ENCODE assay signal across 7 cellular contexts in genomic region chr15:45041538-45041937, GRCh38. TPM values are rescaled to one million over a fixed set of nuclear protein-coding genes. Genes with fewer than 3 reads are reported as not detected.
A peak's percentile ranks its signal among the peaks of the same experiment; 100 is the strongest.
DNase-seq lines count a peak whose midpoint lies in the region; ATAC-seq and TF ChIP-seq lines count a peak whose summit lies in the region.
"Not testable (repeated sequence)": the region's sequence is repeated elsewhere in the genome, so short reads cannot be mapped to it uniquely, and the experiment has no call there.

No MANE protein-coding gene starts in this region.

- not testable (repeated sequence) for H3K36me3 ChIP-seq in Panc1 (ENCODE audit: control insufficient read depth, insufficient read depth, low read length); hepatocyte (replicated peaks; ENCODE audit: insufficient read depth, low read depth); testis (ENCODE audit: low read depth, missing control alignments)

- H3K9me2 ChIP-seq in hepatocyte (replicated peaks; ENCODE audit: insufficient read depth), result not testable (repeated sequence)

- H3K79me2 ChIP-seq in hepatocyte, result not testable (repeated sequence)

- H3K4me2 ChIP-seq in hepatocyte, result not testable (repeated sequence)

- H3K4me1 ChIP-seq in Panc1 (ENCODE audit: control insufficient read depth, insufficient read depth, low read length); hepatocyte (ENCODE audit: insufficient read depth); testis: not testable (repeated sequence)

- intact Hi-C loops in Panc1 (cut with micrococcal nuclease; ENCODE audit: unreplicated experiment); testis (cut with DNase I; ENCODE audit: low total_unique reads): not testable (repeated sequence)
- intact Hi-C loops in left cardiac atrium (cut with DNase I), result loop anchor here in 1 of 2 donors (5.0 kb wide), 1 partner anchor 76 kb away; no protein-coding TSS in a partner anchor

- H3K4me3 ChIP-seq in Panc1 (ENCODE audit: low read depth in 2 of 2, low read length in 2 of 2); fibroblast of villous mesenchyme (ENCODE audit: low read depth, low read length); hepatocyte; testis: not testable (repeated sequence)

- H3K27ac ChIP-seq in Panc1 (ENCODE audit: low read length); hepatocyte; testis: not testable (repeated sequence)

- not testable (repeated sequence) for H3K9me3 ChIP-seq in Panc1 (ENCODE audit: control insufficient read depth, insufficient read depth, low read depth, low read length); hepatocyte (ENCODE audit: low read depth); testis

- not testable (repeated sequence) for DNase-seq in Panc1 (ENCODE audit: low read depth, low spot score); left cardiac atrium; memory B cell (ENCODE audit: low spot score in 2 of 2)
- DNase-seq in T47D (ENCODE audit: low read depth in 1 of 2, low spot score in 1 of 2) (peak; percentile 17 to 43), fibroblast of villous mesenchyme (ENCODE audit: low read depth) (peak; percentile 22), hepatocyte (ENCODE audit: low spot score) (peak; percentile 36), testis (peak; percentile 70)

- BruUV-seq in Panc1 (replicated peaks; lab: Mats Ljungman, UMichigan), result not testable (repeated sequence)

- WGBS in hepatocyte (ENCODE audit: low lambda C conversion rate, missing lambda C conversion rate), result 69% methylated on average over 5 of the region's 5 CpGs
- WGBS in testis, 2 donors, result 47 to 64% methylated on average over 5 of the region's 5 CpGs

- CTCF ChIA-PET in Panc1 (lab: Charles Lee), result not testable (repeated sequence)

- not testable (repeated sequence) for H2AFZ ChIP-seq in hepatocyte

- peaks cover 11% of the 10 kb centered on the region for H3K4me1 Mint-ChIP-seq in memory B cell

- not testable (repeated sequence) for H3K27me3 Mint-ChIP-seq in memory B cell

- not testable (repeated sequence) for H3K9me3 Mint-ChIP-seq in memory B cell

- in situ Hi-C loops in Panc1 (cut with HindIII; ENCODE audit: low pct_unique_long_range_greater_than_20kb, low sequenced_read_pairs); T47D (cut with HindIII; ENCODE audit: low pct_unique_long_range_greater_than_20kb, low sequenced_read_pairs): not testable (repeated sequence)

- peak overlapping the region; percentile 24 for H3K27ac Mint-ChIP-seq in memory B cell

- ATAC-seq in Panc1; memory B cell (ENCODE audit: low read depth): not testable (repeated sequence)
- peak; percentile 48 to 81 for ATAC-seq in left cardiac atrium

- not testable (repeated sequence) for TF ChIP-seq POLR2A in testis (IDR thresholded peaks at IDR 0.05)

- H3K4me3 Mint-ChIP-seq in memory B cell, result not testable (repeated sequence)

- H3K27me3 ChIP-seq in Panc1 (ENCODE audit: control insufficient read depth, insufficient read depth, low read length); hepatocyte; testis: not testable (repeated sequence)

- H3K36me3 Mint-ChIP-seq in memory B cell, result not testable (repeated sequence)

- POLR2A ChIA-PET in Panc1 (lab: Charles Lee), result not testable (repeated sequence)

- TF ChIP-seq CTCF in Panc1 (IDR thresholded peaks at IDR 0.05), result peak; percentile 15; the same call in 1 of the 2 replicates
- not testable (repeated sequence) for TF ChIP-seq CTCF in fibroblast of villous mesenchyme (IDR thresholded peaks at IDR 0.05; ENCODE audit: insufficient read depth, low read depth, low read length)
- TF ChIP-seq CTCF in hepatocyte (IDR thresholded peaks at IDR 0.05; ENCODE audit: poor library complexity), result peak; percentile 14
- TF ChIP-seq CTCF in testis (IDR thresholded peaks at IDR 0.05), result peak in 1 of 3 experiments; percentile 9

- not testable (repeated sequence) for H4K20me1 ChIP-seq in hepatocyte (ENCODE audit: insufficient read depth, poor library complexity, severe bottlenecking)

RNA-seq across cellular contexts. Expression of gene SORD, which starts 18.5 kb away (rescaled TPM):
- total RNA-seq in Panc1 (2021; ENCODE audit: unreplicated experiment) (34.0 TPM), fibroblast of villous mesenchyme (13.9 and 17.7 TPM in 2 replicates), left cardiac atrium (10 to 100 TPM; 10.6 to 14.5 TPM), hepatocyte (112 and 116 TPM in 2 replicates), testis (10 to 100 TPM; 33.7 to 34.1 TPM)
- 30.5 TPM for polyA plus RNA-seq in Panc1 (2012; ENCODE audit: insufficient read length)
- polyA plus RNA-seq in hepatocyte (63.0 and 81.8 TPM in 2 replicates), testis (ENCODE audit: insufficient read depth, low read depth, low replicate concordance) (21.4 TPM)
